In genomic region chr7:101870361-101871062, GRCh38 we compare ENCODE assay signal across 9 cellular contexts. TPM values are rescaled to one million over a fixed set of nuclear protein-coding genes. Genes with fewer than 3 reads are reported as not detected.
DNase-seq lines count a peak whose midpoint lies in the region; ATAC-seq and TF ChIP-seq lines count a peak whose summit lies in the region.
"Had no signal": no experiment of that assay in that cellular context is flagged by ENCODE, and none has a peak within 500 bp of the region (broad histone marks: within the 10 kb centered on the region; RNA-seq: fewer than 3 reads in every experiment).

No MANE protein-coding gene starts in this region.

- H3K4me3 ChIP-seq in OCI-LY3 (ENCODE audit: low read length) (peak overlapping the region; percentile 8; the same call in 1 of the 2 replicates), stomach (peak overlapping the region in 1 of 4 donors; percentile 8)

- H3K9me3 ChIP-seq in OCI-LY3 (ENCODE audit: insufficient read depth, low read length) (peaks cover 2% of the 10 kb centered on the region; the same call in 1 of the 2 replicates), stomach (no peaks in the 10 kb centered on the region)

- H3K9ac ChIP-seq in OCI-LY3 (ENCODE audit: low read length) = no peak overlapping the region

- TF ChIP-seq CTCF in OCI-LY3 (IDR thresholded peaks at IDR 0.05; ENCODE audit: low read depth, low read length) = peak; percentile 36; the same call in 1 of the 2 replicates
- peak; percentile 80 for TF ChIP-seq CTCF in foreskin keratinocyte (conservative IDR thresholded peaks at IDR 0.05)
- TF ChIP-seq CTCF in stomach (IDR thresholded peaks at IDR 0.05) = peak in 1 of 7 experiments; percentile 21

- ATAC-seq in foreskin keratinocyte (peak; percentile 93), HG02884 (IDR thresholded peaks at IDR 0.05; ENCODE audit: unreplicated experiment) (no peak)

- H3K27me3 ChIP-seq in OCI-LY3 (ENCODE audit: low read depth, low read length) = no peaks in the 10 kb centered on the region
- no peaks in the 10 kb centered on the region for H3K27me3 ChIP-seq in foreskin keratinocyte
- no peaks in the 10 kb centered on the region for H3K27me3 ChIP-seq in stomach

- no peak overlapping the region for H3K27ac ChIP-seq in OCI-LY3 (ENCODE audit: low read length)
- H3K27ac ChIP-seq in foreskin keratinocyte = peak overlapping the region; percentile 69
- H3K27ac ChIP-seq in stomach = peak overlapping the region in 4 of 5 donors; percentile 20 to 71 (median 44)

- no peak overlapping the region for H2AFZ ChIP-seq in OCI-LY3 (ENCODE audit: low read depth, low read length)

- no peaks in the 10 kb centered on the region for H3K36me3 ChIP-seq in OCI-LY3 (replicated peaks; ENCODE audit: low read depth, low read length)
- H3K36me3 ChIP-seq in stomach = no peaks in the 10 kb centered on the region

- intact Hi-C loops in stomach (cut with DNase I; ENCODE audit: low total_unique reads) = no loop called here

- WGBS in stomach, 5 donors = 27 to 54% (median 37%) methylated on average over 11 to 12 of the region's 12 CpGs

- peaks cover 82% of the 10 kb centered on the region for H3K79me2 ChIP-seq in OCI-LY3 (ENCODE audit: low read length)

- peak in 2 of 3 experiments; percentile 24 to 68 for DNase-seq in NCI-H1417 (lab: John Stamatoyannopoulos, UW)
- no peak for DNase-seq in NCI-H1417 treated with DMSO at 0.1 percent for 48 hours (lab: John Stamatoyannopoulos, UW)
- DNase-seq in foreskin keratinocyte = peak; percentile 73 to 85
- peak; percentile 31 for DNase-seq in stomach
- DNase-seq in 8988T = no peak
- no peak for DNase-seq in MV-4-11 (lab: John Stamatoyannopoulos, UW)
- DNase-seq: NCI-H146 had no signal

- H3K4me1 ChIP-seq in OCI-LY3 (ENCODE audit: low read length) (peaks cover 21% of the 10 kb centered on the region), foreskin keratinocyte (peaks cover 9% of the 10 kb centered on the region), stomach (peaks cover 13 to 64% (median 42%) of the 10 kb centered on the region in 4 donors)

- H3K4me2 ChIP-seq in OCI-LY3 (ENCODE audit: low read length) = peak overlapping the region; percentile 52

- TF ChIP-seq POLR2A in stomach (IDR thresholded peaks at IDR 0.05) = no peak

- H4K20me1 ChIP-seq in OCI-LY3 (ENCODE audit: insufficient read depth, low read length) = peaks cover 79% of the 10 kb centered on the region

- TF ChIP-seq EP300 in stomach (IDR thresholded peaks at IDR 0.05) = no peak

RNA-seq across cellular contexts. Expression of gene CUX1, which starts 53.1 kb away (rescaled TPM):
- total RNA-seq in foreskin keratinocyte (27.1 and 30.2 TPM in 2 replicates), stomach (100 to 1,000 TPM in 2 of 5 donors, 10 to 100 TPM in 3; 44.3 to 201 (median 70.1) TPM)
- polyA plus RNA-seq in foreskin keratinocyte (17.5 and 20.7 TPM in 2 replicates), stomach (10 to 100 TPM; 24.7 to 39.6 (median 33.8) TPM)

Comparison
In these comparisons a context has a peak if more than half of its experiments do, and no peak if none do; other contexts are left out.
1. DNase-seq: peak in NCI-H1417 (2 of 3), foreskin keratinocyte (2 of 2) and stomach (single experiment); none in NCI-H1417 treated with DMSO at 0.1 percent for 48 hours (single experiment), 8988T (single experiment) and MV-4-11 (single experiment).